Comparison of ENCODE assay signal across 8 cellular contexts in the genomic region with DNA sequence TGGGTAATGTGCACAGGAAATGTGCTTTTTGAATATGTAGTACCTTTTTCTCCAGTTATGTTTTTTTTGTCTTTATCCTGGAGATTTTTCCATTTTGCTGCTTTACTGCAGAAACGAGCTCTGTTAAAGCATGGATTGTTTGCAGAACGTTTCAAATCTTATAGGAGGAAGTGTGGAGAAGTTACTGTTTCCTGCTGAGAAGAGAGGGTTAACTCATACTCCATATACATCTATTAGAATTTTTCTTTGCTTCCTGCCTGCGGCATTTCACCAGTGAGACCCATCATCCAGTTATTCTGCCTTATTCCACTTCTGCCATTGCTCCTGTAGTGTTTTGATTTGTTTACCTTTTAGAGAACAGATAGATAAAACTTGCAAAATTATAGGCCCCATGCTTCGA. TPM values are rescaled to one million over a fixed set of nuclear protein-coding genes. Genes with fewer than 3 reads are reported as not detected.
DNase-seq lines count a peak whose midpoint lies in the region; ATAC-seq and TF ChIP-seq lines count a peak whose summit lies in the region.

No MANE protein-coding gene starts in this region.

- H4K8ac ChIP-seq in IMR-90 (ENCODE audit: low read depth in 2 of 2, low read length in 2 of 2) = no peak overlapping the region

- H4K5ac ChIP-seq in IMR-90 (ENCODE audit: low read depth, low read length) = no peak overlapping the region

- WGBS in IMR-90 (ENCODE audit: extremely low coverage in 2 of 2, insufficient read length in 1 of 2), 2 experiments = no CpG with 5 or more reads among the region's 4 CpGs

- peaks cover 10% of the 10 kb centered on the region; the same call in 1 of the 2 replicates for H4K20me1 ChIP-seq in IMR-90 (ENCODE audit: insufficient read depth, low read length)

- ATAC-seq in CD4-positive, alpha-beta T cell (ENCODE audit: poor library complexity) = no peak
- ATAC-seq in IMR-90 (ENCODE audit: low read depth) (no peak), left lung (no peak), GM18907 (IDR thresholded peaks at IDR 0.05; ENCODE audit: unreplicated experiment) (no peak)
- ATAC-seq in activated CD4-positive, CD25-positive, alpha-beta regulatory T cell treated with anti-CD3 and anti-CD28 coated beads, Interleukin-2, amount 50 U/mL, for 24 hours = no peak

- H3K9ac ChIP-seq in IMR-90 (ENCODE audit: low read depth, low read length) = peak overlapping the region; percentile 100
- peak overlapping the region; percentile 98 for H3K9ac ChIP-seq in adipocyte (ENCODE audit: low read length)

- H2BK20ac ChIP-seq in IMR-90 (ENCODE audit: low read depth, low read length) = no peak overlapping the region

- no peaks in the 10 kb centered on the region for H3K27me3 Mint-ChIP-seq in CD4-positive, alpha-beta T cell
- H3K27me3 Mint-ChIP-seq in type B pancreatic cell = no peaks in the 10 kb centered on the region

- BruUV-seq in IMR-90 (replicated peaks; lab: Mats Ljungman, UMichigan) = no TSS peak

- no peak for TF ChIP-seq RAD21 in IMR-90 (IDR thresholded peaks at IDR 0.05; ENCODE audit: low read length)

- no peak overlapping the region for H4K91ac ChIP-seq in IMR-90 (ENCODE audit: insufficient read depth, low read depth, low read length)

- 0 out of 2 replicates have a peak, but pooled peaks cover 7% of the 10 kb centered on the region for H3K9me1 ChIP-seq in IMR-90 (ENCODE audit: insufficient read depth, low read length)

- H2BK5ac ChIP-seq in IMR-90 (ENCODE audit: low read depth, low read length, poor library complexity, severe bottlenecking) = peak overlapping the region; percentile 96

- no peak overlapping the region for H2AK9ac ChIP-seq in IMR-90 (replicated peaks; ENCODE audit: low read depth, low read length, poor library complexity)

- H3K18ac ChIP-seq in IMR-90 (ENCODE audit: low read depth, low read length) = no peak overlapping the region

- no peaks in the 10 kb centered on the region for H3K4me1 ChIP-seq in IMR-90 (ENCODE audit: control insufficient read depth, insufficient read depth, low read length)
- H3K4me1 ChIP-seq in adipocyte (ENCODE audit: control insufficient read depth, insufficient read depth, low read length) = peaks cover 25% of the 10 kb centered on the region
- H3K4me1 ChIP-seq in left lung = peaks cover 0 to 39% of the 10 kb centered on the region in 2 donors

- H3K36me3 ChIP-seq in IMR-90 (ENCODE audit: control insufficient read depth, insufficient read depth, low read length) (no peaks in the 10 kb centered on the region), adipocyte (ENCODE audit: control insufficient read depth, insufficient read depth, low read length, severe bottlenecking) (no peaks in the 10 kb centered on the region), left lung (no peaks in the 10 kb centered on the region)

- no peaks in the 10 kb centered on the region for H3K9me3 Mint-ChIP-seq in CD4-positive, alpha-beta T cell
- H3K9me3 Mint-ChIP-seq in type B pancreatic cell = no peaks in the 10 kb centered on the region

- 0 out of 2 replicates have a peak overlapping the region, but pooled peaks have one; percentile 10 for H3K4ac ChIP-seq in IMR-90 (ENCODE audit: low read depth, low read length)

- peaks cover 0 to 25% of the 10 kb centered on the region in 2 experiments; a peak in 3 of 4 replicates for H3K79me1 ChIP-seq in IMR-90 (ENCODE audit: low read depth in 1 of 2, low read length in 2 of 2)

- POLR2A ChIA-PET in CD4-positive, alpha-beta T cell (lab: Charles Lee) = interaction anchor here (0.7 to 4.5 kb wide), 9 partner anchors 9 to 263 kb away, joined by 3 to 43 read pairs (median 22); a partner anchor contains a TSS
- POLR2A ChIA-PET in IMR-90 (lab: Charles Lee; ENCODE audit: unreplicated experiment) = no interaction called here

- no peak for DNase-seq in CD4-positive, alpha-beta T cell
- DNase-seq in IMR-90 = peak; percentile 23
- DNase-seq in adipocyte (ENCODE audit: low read depth) = peak; percentile 32
- DNase-seq in left lung = no peak
- no peak for DNase-seq in type B pancreatic cell (ENCODE audit: extremely low spot score, unreplicated experiment)
- DNase-seq in activated CD4-positive, CD25-positive, alpha-beta regulatory T cell (lab: John Stamatoyannopoulos, UW) = no peak

- no peak overlapping the region for H2BK15ac ChIP-seq in IMR-90 (ENCODE audit: low read depth, low read length)

- in situ Hi-C loops in IMR-90 (cut with MboI; ENCODE audit: low sequenced_read_pairs) = no loop called here

- H3K27ac ChIP-seq in CD4-positive, alpha-beta T cell (ENCODE audit: low read depth, low read length) = peak overlapping the region; percentile 97
- H3K27ac ChIP-seq in IMR-90 (ENCODE audit: insufficient read depth, low read length) (peak overlapping the region; percentile 98; the same call in 1 of the 2 replicates), left lung (peak overlapping the region; percentile 97 to 99)

- no peak overlapping the region for H2AK5ac ChIP-seq in IMR-90 (ENCODE audit: low read depth, low read length)

- H3K27ac Mint-ChIP-seq in CD4-positive, alpha-beta T cell = peak overlapping the region; percentile 96
- H3K27ac Mint-ChIP-seq in type B pancreatic cell = peak overlapping the region; percentile 97

- H3K36me3 Mint-ChIP-seq in CD4-positive, alpha-beta T cell (ENCODE audit: low read depth) = peaks cover 42% of the 10 kb centered on the region
- peaks cover 4% of the 10 kb centered on the region for H3K36me3 Mint-ChIP-seq in type B pancreatic cell

- no peaks in the 10 kb centered on the region for H3K9me3 ChIP-seq in CD4-positive, alpha-beta T cell (ENCODE audit: control insufficient read depth, low read length)
- H3K9me3 ChIP-seq in IMR-90 (ENCODE audit: control insufficient read depth, insufficient read depth, low read length) (no peaks in the 10 kb centered on the region), adipocyte (ENCODE audit: control insufficient read depth, low read length) (no peaks in the 10 kb centered on the region), left lung (no peaks in the 10 kb centered on the region)

- H3K4me1 Mint-ChIP-seq in CD4-positive, alpha-beta T cell (ENCODE audit: low read depth) = peaks cover 46% of the 10 kb centered on the region
- H3K4me1 Mint-ChIP-seq in type B pancreatic cell (ENCODE audit: unreplicated experiment) = peaks cover 16% of the 10 kb centered on the region

- peak overlapping the region; percentile 12; the same call in 1 of the 2 replicates for H3K56ac ChIP-seq in IMR-90 (ENCODE audit: extremely low read depth, insufficient read depth, low read length)

- CTCF ChIA-PET in CD4-positive, alpha-beta T cell (lab: Charles Lee) = interaction anchor here (1.1 kb wide), 1 partner anchor 63 kb away, joined by 4 read pairs; no protein-coding TSS in a partner anchor
- CTCF ChIA-PET in IMR-90 (lab: Yijun Ruan, JAX) = no interaction called here

- peak overlapping the region; percentile 97 for H3K4me2 ChIP-seq in IMR-90 (ENCODE audit: low read depth, low read length)

- intact Hi-C loops in CD4-positive, alpha-beta T cell (cut with DNase I, micrococcal nuclease) = loop anchor here (2.0 to 10.0 kb wide), 6 partner anchors 36 to 559 kb away; a partner anchor contains a TSS
- intact Hi-C loops in IMR-90 (cut with micrococcal nuclease) = loop anchor here (10.0 kb wide), 1 partner anchor 169 kb away; no protein-coding TSS in a partner anchor
- intact Hi-C loops in left lung (cut with DNase I) = no loop called here

- TF ChIP-seq CTCF in CD4-positive, alpha-beta T cell (IDR thresholded peaks at IDR 0.05) = no peak
- TF ChIP-seq CTCF in IMR-90 (conservative IDR thresholded peaks at IDR 0.05; ENCODE audit: low read depth, low read length) = no peak
- no peak for TF ChIP-seq CTCF in left lung (IDR thresholded peaks at IDR 0.05)
- TF ChIP-seq CTCF in type B pancreatic cell (conservative IDR thresholded peaks at IDR 0.05) = no peak

- H2BK120ac ChIP-seq in IMR-90 (ENCODE audit: low read depth, low read length) = no peak overlapping the region

- peak overlapping the region; percentile 100 for H3K4me3 Mint-ChIP-seq in CD4-positive, alpha-beta T cell
- peak overlapping the region; percentile 98 for H3K4me3 Mint-ChIP-seq in type B pancreatic cell

- no peak overlapping the region; the same call in 1 of the 2 replicates for H3K14ac ChIP-seq in IMR-90 (replicated peaks; ENCODE audit: low read depth, low read length)

- TF ChIP-seq POLR2A in IMR-90 (IDR thresholded peaks at IDR 0.05; ENCODE audit: low read depth, low read length) = no peak

- no peaks in the 10 kb centered on the region for H3K27me3 ChIP-seq in CD4-positive, alpha-beta T cell (ENCODE audit: control insufficient read depth, insufficient read depth, low read length)
- no peaks in the 10 kb centered on the region for H3K27me3 ChIP-seq in IMR-90 (ENCODE audit: control insufficient read depth, insufficient read depth, low read length)
- no peaks in the 10 kb centered on the region for H3K27me3 ChIP-seq in adipocyte (replicated peaks; ENCODE audit: control insufficient read depth, insufficient read depth, low read length)
- H3K27me3 ChIP-seq in left lung = no peaks in the 10 kb centered on the region

- dilution Hi-C loops in IMR-90 (cut with HindIII; ENCODE audit: low sequenced_read_pairs, unreplicated experiment) = no loop called here

- H2AFZ ChIP-seq in IMR-90 (replicated peaks; ENCODE audit: low read length, poor library complexity) = no peak overlapping the region

- H3K4me3 ChIP-seq in IMR-90 (ENCODE audit: insufficient read depth, low read depth, low read length) = peak overlapping the region; percentile 59
- H3K4me3 ChIP-seq in adipocyte (ENCODE audit: low read length) = peak overlapping the region; percentile 98
- H3K4me3 ChIP-seq in left lung = peak overlapping the region; percentile 57 to 63

- H3K23ac ChIP-seq in IMR-90 (ENCODE audit: low read depth, low read length) = peak overlapping the region; percentile 14

TF ChIP-seq in IMR-90, 13 proteins besides CTCF, POLR2A, EP300 and RAD21 (continues in another document):
- no peak for TF ChIP-seq MAFK (IDR thresholded peaks at IDR 0.05; ENCODE audit: low read depth, low read length)
- TF ChIP-seq SMC3 (IDR thresholded peaks at IDR 0.05; ENCODE audit: low read depth, low read length) = no peak
- no peak for TF ChIP-seq BHLHE40 (IDR thresholded peaks at IDR 0.05; ENCODE audit: low read depth, low read length)
- no peak for TF ChIP-seq RFX5 (IDR thresholded peaks at IDR 0.05; ENCODE audit: low read depth, low read length)
- TF ChIP-seq CEBPB (IDR thresholded peaks at IDR 0.05; ENCODE audit: low read depth, low read length) = no peak

RNA-seq across cellular contexts. Expression of a gene that starts 2.0 kb away (rescaled TPM):
- total RNA-seq in CD4-positive, alpha-beta T cell = 10 to 100 TPM; 27.1 to 27.9 TPM
- total RNA-seq in IMR-90 (2012; rRNA removed) (3.9 and 5.3 TPM in 2 replicates), left lung (10 to 100 TPM; 26.2 to 29.3 TPM), type B pancreatic cell (ENCODE audit: low replicate concordance) (30.9 and 37.8 TPM in 2 replicates)
- 11.6 and 13.9 TPM in 2 replicates for polyA plus RNA-seq in IMR-90 (2012; rRNA removed)
- 3.2 and 5.2 TPM in 2 replicates for polyA plus RNA-seq in IMR-90 (2012; cell fraction: cytosol; rRNA removed)
- polyA plus RNA-seq in IMR-90 (2012; cell fraction: nucleus; rRNA removed; ENCODE audit: low replicate concordance) = 6.9 and 11.9 TPM in 2 replicates

RNA-seq across cellular contexts. Expression of a gene that starts 44.6 kb away (rescaled TPM):
- 100 to 1,000 TPM; 136 to 153 TPM for total RNA-seq in CD4-positive, alpha-beta T cell
- total RNA-seq in IMR-90 (2012; rRNA removed) = 52.9 and 63.3 TPM in 2 replicates
- 33.3 and 40.8 TPM in 2 replicates for polyA plus RNA-seq in IMR-90 (2012; rRNA removed)
- 4.2 and 9.0 TPM in 2 replicates for polyA plus RNA-seq in IMR-90 (2012; cell fraction: cytosol; rRNA removed)
- polyA plus RNA-seq in IMR-90 (2012; cell fraction: nucleus; rRNA removed; ENCODE audit: low replicate concordance) = 46.7 and 147 TPM in 2 replicates
- total RNA-seq in left lung = 10 to 100 TPM; 38.1 to 53.1 TPM
- 52.5 and 70.2 TPM in 2 replicates for total RNA-seq in type B pancreatic cell (ENCODE audit: low replicate concordance)

Comparison
In these comparisons a context has a peak if more than half of its experiments do, and no peak if none do; other contexts are left out.
1. DNase-seq: peak in IMR-90 (single experiment) and adipocyte (single experiment); none in CD4-positive, alpha-beta T cell (0 of 10), left lung (0 of 2), type B pancreatic cell (single experiment) and activated CD4-positive, CD25-positive, alpha-beta regulatory T cell (0 of 4).
2. intact Hi-C loops: an anchor here in CD4-positive, alpha-beta T cell (2.0 to 10.0 kb wide) and IMR-90 (10.0 kb wide); none called in left lung.
3. Peak in every context shown above with its lines, with median percentiles within 50 percentile points of each other: H3K27ac ChIP-seq and H3K4me3 ChIP-seq.